In the genomic region with DNA sequence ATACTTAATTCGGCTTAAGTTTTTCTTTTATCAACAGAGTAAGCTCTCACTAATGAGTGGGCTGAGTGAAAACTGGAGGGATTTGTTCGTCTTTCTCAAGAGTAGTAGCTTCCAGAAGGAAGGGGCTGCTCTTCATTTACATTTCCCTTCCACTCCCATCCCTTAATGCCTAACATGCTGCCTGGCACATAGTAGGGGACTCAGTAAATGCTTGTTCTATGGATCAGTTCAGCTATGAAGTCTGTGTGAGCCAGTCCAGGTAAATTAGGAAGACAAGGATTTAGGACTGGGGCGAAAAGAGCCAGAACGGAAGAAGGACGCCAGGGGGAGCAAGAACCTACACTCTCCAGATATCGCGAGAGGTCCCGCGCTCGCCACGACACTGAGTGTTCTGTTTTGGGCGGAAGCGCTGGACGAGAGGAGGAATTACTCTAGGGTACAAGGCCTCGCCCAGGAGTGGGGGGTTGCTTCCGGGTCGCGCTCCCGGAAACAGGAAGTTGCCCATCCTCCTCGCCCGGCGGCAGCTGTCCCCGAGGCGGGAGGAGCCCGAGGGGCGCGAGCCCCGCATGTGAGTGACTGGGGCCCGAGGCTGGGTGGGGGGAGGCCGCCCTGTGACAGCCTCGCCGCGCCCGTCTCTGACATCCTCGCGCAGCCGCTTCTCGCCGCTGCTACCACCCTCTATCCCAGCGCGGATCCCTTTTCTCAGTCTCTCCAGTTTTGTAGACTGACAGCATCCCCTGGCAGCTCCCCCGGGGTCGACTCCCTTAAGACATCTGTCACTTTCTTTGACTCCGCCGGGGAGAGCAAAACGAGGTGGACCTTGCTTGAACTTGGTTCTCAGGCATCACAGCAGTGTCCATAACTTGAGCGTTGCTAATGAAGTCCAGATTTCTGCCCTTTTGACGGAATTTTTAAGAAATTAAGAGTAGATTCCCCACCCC, we compare ENCODE assay signal across 8 cellular contexts. TPM values are rescaled to one million over a fixed set of nuclear protein-coding genes. Genes with fewer than 3 reads are reported as not detected.
DNase-seq lines count a peak whose midpoint lies in the region; ATAC-seq and TF ChIP-seq lines count a peak whose summit lies in the region.

A gene with protein sequence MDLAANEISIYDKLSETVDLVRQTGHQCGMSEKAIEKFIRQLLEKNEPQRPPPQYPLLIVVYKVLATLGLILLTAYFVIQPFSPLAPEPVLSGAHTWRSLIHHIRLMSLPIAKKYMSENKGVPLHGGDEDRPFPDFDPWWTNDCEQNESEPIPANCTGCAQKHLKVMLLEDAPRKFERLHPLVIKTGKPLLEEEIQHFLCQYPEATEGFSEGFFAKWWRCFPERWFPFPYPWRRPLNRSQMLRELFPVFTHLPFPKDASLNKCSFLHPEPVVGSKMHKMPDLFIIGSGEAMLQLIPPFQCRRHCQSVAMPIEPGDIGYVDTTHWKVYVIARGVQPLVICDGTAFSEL (plus strand): TSS at position 492 of the 941 bp plus-strand sequence. CDS start 13,493 bp downstream, outside the sequence.

- TF ChIP-seq CTCF in 22Rv1 (IDR thresholded peaks at IDR 0.05) (peak; percentile 88), astrocyte of the cerebellum (IDR thresholded peaks at IDR 0.05; ENCODE audit: low read depth, low read length, missing control alignments) (peak; percentile 90)

- DNase-seq in NCI-H2029 treated with DMSO at 0.1 percent for 48 hours (lab: John Stamatoyannopoulos, UW) (peak; percentile 94), T-helper 9 cell (peak; percentile 97), astrocyte of the cerebellum (ENCODE audit: low read depth) (peak; percentile 93), hepatic stellate cell (ENCODE audit: low spot score) (peak; percentile 88), renal cortical epithelial cell (ENCODE audit: low read depth) (peak; percentile 93)

- in situ Hi-C loops in astrocyte of the cerebellum (cut with HindIII; ENCODE audit: low sequenced_read_pairs): no loop called here

- peak within 1 kb of the TSS; percentile 57 for H3K4me3 ChIP-seq in astrocyte of the cerebellum (ENCODE audit: low read depth, low read length)

- peak; percentile 89 for ATAC-seq in GM18508 (IDR thresholded peaks at IDR 0.05; ENCODE audit: insufficient read depth, unreplicated experiment)
- peak; percentile 94 for ATAC-seq in HG03025 (IDR thresholded peaks at IDR 0.05; ENCODE audit: low FRiP score, unreplicated experiment)

- H3K27ac ChIP-seq in 22Rv1: peak within 1 kb of the TSS; percentile 67

RNA-seq across cellular contexts. Expression of the gene that starts here (rescaled TPM):
- 41.5 and 48.2 TPM in 2 replicates for total RNA-seq in renal cortical epithelial cell

Comparison
In these comparisons a context has a peak if more than half of its experiments do, and no peak if none do; other contexts are left out.
1. Peak in every context shown above with its lines: DNase-seq, ATAC-seq, H3K4me3 ChIP-seq and H3K27ac ChIP-seq.